7 cellular contexts compared by ENCODE assay signal in genomic region chr9:35814841-35815543, GRCh38. TPM values are rescaled to one million over a fixed set of nuclear protein-coding genes. Genes with fewer than 3 reads are reported as not detected.
A peak's percentile ranks its signal among the peaks of the same experiment; 100 is the strongest.
DNase-seq lines count a peak whose midpoint lies in the region; ATAC-seq lines count a peak whose summit lies in the region.

Gene HINT2, minus strand, starts transcription at chr9:35815042. Its CDS starts 63 bp downstream, at chr9:35814979.

- DNase-seq in NCI-H2081 (lab: John Stamatoyannopoulos, UW) (peak; percentile 99 to 100), T1000 (lab: John Stamatoyannopoulos, UW) (peak; percentile 90), astrocyte of the hippocampus (ENCODE audit: low read depth, low spot score) (peak; percentile 98), hepatic stellate cell (ENCODE audit: low spot score) (peak; percentile 99), renal cortical epithelial cell (ENCODE audit: low read depth) (peak; percentile 98)

- ATAC-seq in GM18508 (IDR thresholded peaks at IDR 0.05; ENCODE audit: insufficient read depth, unreplicated experiment) (peak; percentile 44), HG03025 (IDR thresholded peaks at IDR 0.05; ENCODE audit: low FRiP score, unreplicated experiment) (peak; percentile 81)

RNA-seq across cellular contexts. Expression of gene HINT2, which starts in this region (rescaled TPM):
- total RNA-seq in renal cortical epithelial cell, result 12.7 and 25.7 TPM in 2 replicates

Comparison
In these comparisons a context has a peak if more than half of its experiments do, and no peak if none do; other contexts are left out.
1. Peak in every context shown above with its lines: DNase-seq and ATAC-seq.